Comparison of ENCODE assay signal across 8 cellular contexts in the genomic region with DNA sequence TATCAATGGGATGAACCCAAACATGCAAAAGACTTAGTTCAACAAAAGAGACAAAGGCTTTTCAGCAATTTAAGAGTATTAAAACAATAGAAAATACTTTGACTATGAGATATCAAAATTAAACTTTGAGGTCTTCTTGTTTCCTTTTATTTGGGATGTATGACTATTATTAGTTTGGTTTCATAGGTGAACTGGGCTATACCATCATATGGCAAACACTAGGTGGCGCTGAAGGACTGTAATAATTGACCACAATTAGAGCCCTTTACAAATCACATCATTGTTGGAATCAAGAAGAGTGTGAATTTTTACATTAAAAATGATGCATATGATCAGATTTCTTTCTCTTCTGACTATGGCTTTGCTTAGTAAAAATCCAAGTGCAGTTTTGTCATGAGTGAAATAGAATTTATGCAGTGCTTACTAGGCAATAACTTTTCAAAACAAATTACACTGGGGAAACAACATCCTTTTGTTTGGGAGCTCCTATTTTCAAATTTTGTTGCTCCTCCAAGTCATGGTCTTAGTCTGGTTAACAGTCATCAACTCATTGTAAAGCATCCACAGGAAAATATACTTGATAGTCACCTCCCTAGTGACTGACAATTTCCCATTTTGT. TPM values are rescaled to one million over a fixed set of nuclear protein-coding genes. Genes with fewer than 3 reads are reported as not detected.
DNase-seq lines count a peak whose midpoint lies in the region; ATAC-seq and TF ChIP-seq lines count a peak whose summit lies in the region.

No MANE protein-coding gene starts in this region.

- peak; percentile 71 for ATAC-seq in Right ventricle myocardium superior (ENCODE audit: poor library complexity)
- ATAC-seq in GM23338, result peak; percentile 87

- no peak overlapping the region for H4K5ac ChIP-seq in mesendoderm (ENCODE audit: low read length)

- H3K4me1 Mint-ChIP-seq in GM23338, result peaks cover 2% of the 10 kb centered on the region; the same call in 2 of the 3 replicates

- H3K9me3 ChIP-seq in SJCRH30 (replicated peaks), result no peaks in the 10 kb centered on the region
- no peaks in the 10 kb centered on the region for H3K9me3 ChIP-seq in colonic mucosa
- H3K9me3 ChIP-seq in uterus, result no peaks in the 10 kb centered on the region

- H3K36me3 ChIP-seq in GM23338 (ENCODE audit: insufficient read depth) (no peaks in the 10 kb centered on the region), SJCRH30 (no peaks in the 10 kb centered on the region), colonic mucosa (no peaks in the 10 kb centered on the region), mesendoderm (ENCODE audit: control insufficient read depth, insufficient read depth, low read length) (no peaks in the 10 kb centered on the region), uterus (no peaks in the 10 kb centered on the region)

- H3K9me2 ChIP-seq in GM23338 (ENCODE audit: insufficient read depth), result peaks cover 10% of the 10 kb centered on the region; the same call in 1 of the 2 replicates

- DNase-seq in Right ventricle myocardium superior, result no peak
- no peak for DNase-seq in cardiac septum (ENCODE audit: low spot score)
- peak; percentile 90 for DNase-seq in GM23338 (ENCODE audit: low spot score)
- peak; percentile 83 for DNase-seq in LoVo (ENCODE audit: low spot score)
- peak; percentile 61 to 88 for DNase-seq in SJCRH30
- peak; percentile 50 for DNase-seq in colonic mucosa
- peak; percentile 63 for DNase-seq in mesendoderm
- DNase-seq in uterus, result no peak

- WGBS in mesendoderm (ENCODE audit: extremely low coverage, insufficient coverage, low lambda C conversion rate), result no CpG with 5 or more reads among the region's 1 CpG

- H2AFZ ChIP-seq in GM23338, result no peak overlapping the region

- H3K27me3 ChIP-seq in GM23338 (ENCODE audit: insufficient read depth) (no peaks in the 10 kb centered on the region), SJCRH30 (no peaks in the 10 kb centered on the region), colonic mucosa (no peaks in the 10 kb centered on the region), mesendoderm (ENCODE audit: insufficient read depth, low read length, poor library complexity) (no peaks in the 10 kb centered on the region), uterus (no peaks in the 10 kb centered on the region)

- H3K27ac ChIP-seq in GM23338 (ENCODE audit: low read depth) (no peak overlapping the region), SJCRH30 (no peak overlapping the region), colonic mucosa (no peak overlapping the region), mesendoderm (ENCODE audit: low read depth, low read length) (no peak overlapping the region), uterus (no peak overlapping the region)

- H3K4me3 ChIP-seq in GM23338 (no peak overlapping the region), SJCRH30 (no peak overlapping the region), colonic mucosa (no peak overlapping the region), mesendoderm (ENCODE audit: low read length) (no peak overlapping the region), uterus (no peak overlapping the region)

- H3K23ac ChIP-seq in mesendoderm (ENCODE audit: low read length), result no peak overlapping the region

- H2BK5ac ChIP-seq in mesendoderm (ENCODE audit: low read length), result no peak overlapping the region

- H3K27ac Mint-ChIP-seq in GM23338, result no peak overlapping the region

- H3K27me3 Mint-ChIP-seq in GM23338 (ENCODE audit: insufficient read depth, low read depth, poor library complexity), result no peaks in the 10 kb centered on the region

- H3K9me3 Mint-ChIP-seq in GM23338, result no peaks in the 10 kb centered on the region

- TF ChIP-seq CTCF in GM23338 (conservative IDR thresholded peaks at IDR 0.05; ENCODE audit: low read depth in 2 of 2), result peak; percentile 81 to 93
- peak; percentile 60 for TF ChIP-seq CTCF in colonic mucosa (IDR thresholded peaks at IDR 0.05)
- peak; percentile 31 to 55 (median 47) for TF ChIP-seq CTCF in uterus (IDR thresholded peaks at IDR 0.05)

- H3K36me3 Mint-ChIP-seq in GM23338 (ENCODE audit: low read depth), result no peaks in the 10 kb centered on the region

- no peak overlapping the region for H2BK15ac ChIP-seq in mesendoderm (replicated peaks; ENCODE audit: low read depth)

- no peaks in the 10 kb centered on the region for H3F3A ChIP-seq in GM23338 (replicated peaks; ENCODE audit: low read depth)

- H4K8ac ChIP-seq in mesendoderm (ENCODE audit: low read depth, low read length), result no peak overlapping the region

- H3K79me1 ChIP-seq in mesendoderm (ENCODE audit: low read length), result no peaks in the 10 kb centered on the region

- no peak overlapping the region for H2BK120ac ChIP-seq in mesendoderm (ENCODE audit: low read depth, low read length)

- no peak overlapping the region for H3K56ac ChIP-seq in mesendoderm (ENCODE audit: low read length)

- intact Hi-C loops in Right ventricle myocardium superior (cut with DNase I), result no loop called here
- intact Hi-C loops in cardiac septum (cut with DNase I), result no loop called here
- intact Hi-C loops in colonic mucosa (cut with DNase I), result no loop called here
- intact Hi-C loops in uterus (cut with DNase I; ENCODE audit: low total_unique reads), result no loop called here

- H3K9ac ChIP-seq in colonic mucosa (ENCODE audit: low read depth in 2 of 2, low read length in 2 of 2) (no peak overlapping the region), mesendoderm (ENCODE audit: low read length) (no peak overlapping the region)

- H3K18ac ChIP-seq in mesendoderm (ENCODE audit: low read length), result no peak overlapping the region

- no peak overlapping the region for H3K4ac ChIP-seq in mesendoderm (ENCODE audit: low read depth, low read length)

- H4K20me1 ChIP-seq in GM23338 (replicated peaks; ENCODE audit: insufficient read depth), result no peaks in the 10 kb centered on the region

- no peak overlapping the region for H3K4me3 Mint-ChIP-seq in GM23338

- no peak overlapping the region for H3K4me2 ChIP-seq in GM23338
- H3K4me2 ChIP-seq in mesendoderm (ENCODE audit: low read length), result no peak overlapping the region

- no peak overlapping the region for H2AK5ac ChIP-seq in mesendoderm (ENCODE audit: low read length)

- no peak for TF ChIP-seq POLR2A in uterus (IDR thresholded peaks at IDR 0.05)

- H3K4me1 ChIP-seq in GM23338 (ENCODE audit: insufficient read depth) (no peaks in the 10 kb centered on the region), SJCRH30 (no peaks in the 10 kb centered on the region), colonic mucosa (no peaks in the 10 kb centered on the region), mesendoderm (ENCODE audit: control insufficient read depth, low read depth, low read length) (no peaks in the 10 kb centered on the region), uterus (no peaks in the 10 kb centered on the region)

- no peaks in the 10 kb centered on the region for H3K79me2 ChIP-seq in GM23338 (replicated peaks; ENCODE audit: insufficient read depth)
- no peaks in the 10 kb centered on the region for H3K79me2 ChIP-seq in mesendoderm (ENCODE audit: control insufficient read depth, insufficient read depth, low read length)

TF ChIP-seq in GM23338, 12 proteins besides CTCF, POLR2A, EP300 and RAD21 (continues in another document):
- TF ChIP-seq ZNF331 (CRISPR knock-in tag; IDR thresholded peaks at IDR 0.05; ENCODE audit: low read depth), result no peak
- no peak for TF ChIP-seq REST (IDR thresholded peaks at IDR 0.05; ENCODE audit: unreplicated experiment)
- no peak for TF ChIP-seq EZH2 (IDR thresholded peaks at IDR 0.05; ENCODE audit: low read depth, unreplicated experiment)
- TF ChIP-seq JUNB (IDR thresholded peaks at IDR 0.05; ENCODE audit: unreplicated experiment), result no peak

RNA-seq across cellular contexts. Expression of gene NXPH1, which starts 14.7 kb away (rescaled TPM):
- total RNA-seq in Right ventricle myocardium superior, result not detected
- not detected for total RNA-seq in cardiac septum
- total RNA-seq in GM23338 (2014; rRNA removed; shearing (Covaris generic)), result 3.0 and 5.2 TPM in 2 replicates
- 0.45 and 0.77 TPM in 2 replicates for polyA plus RNA-seq in GM23338 (2016; fragmentation: Nextera tagmentation; extraction: Ambion mirVana)
- total RNA-seq in SJCRH30 (2014; rRNA removed; shearing (Covaris generic)), result not detected in 2 replicates
- total RNA-seq in colonic mucosa, result under 1 TPM in 1 of 2 donors, not detected in 1; 0.30 TPM
- 0.11 TPM for polyA plus RNA-seq in mesendoderm (2013, experiment 1 of 2)
- polyA plus RNA-seq in mesendoderm (2013, experiment 2 of 2), result 0.03 TPM
- total RNA-seq in uterus, result under 1 TPM in 1 of 4 donors, not detected in 3; 0.28 TPM

Comparison
In these comparisons a context has a peak if more than half of its experiments do, and no peak if none do; other contexts are left out.
1. DNase-seq: peak in GM23338 (single experiment), LoVo (single experiment), SJCRH30 (2 of 2), colonic mucosa (single experiment) and mesendoderm (single experiment); none in Right ventricle myocardium superior (single experiment), cardiac septum (single experiment) and uterus (0 of 2).
2. Peak in every context shown above with its lines, with median percentiles within 50 percentile points of each other: CTCF ChIP-seq.